ENCODE assay signal across 8 cellular contexts in genomic region chr10:51699145-51699474, GRCh38. TPM values are rescaled to one million over a fixed set of nuclear protein-coding genes. Genes with fewer than 3 reads are reported as not detected.
DNase-seq lines count a peak whose midpoint lies in the region; ATAC-seq, FAIRE-seq and TF ChIP-seq lines count a peak whose summit lies in the region.

No MANE protein-coding gene starts in this region.

- no peak for FAIRE-seq in K562 (lab: Jason Lieb, UNC)

- TF ChIP-seq RAD21 in K562 (CRISPR knock-in tag; conservative IDR thresholded peaks at IDR 0.05 in 1 of 2, IDR thresholded peaks at IDR 0.05 in 1 of 2) (no peak), liver (IDR thresholded peaks at IDR 0.05) (no peak)

- H3K27me3 ChIP-seq in CD4-positive, alpha-beta memory T cell (ENCODE audit: insufficient read depth, low read length) = no peaks in the 10 kb centered on the region
- no peaks in the 10 kb centered on the region for H3K27me3 ChIP-seq in HUES48 (ENCODE audit: control insufficient read depth, insufficient read depth, low read length)
- H3K27me3 ChIP-seq in K562 (ENCODE audit: control insufficient read depth in 2 of 2, insufficient read depth in 2 of 2, low read length in 2 of 2) = no peaks in the 10 kb centered on the region
- no peaks in the 10 kb centered on the region for H3K27me3 ChIP-seq in liver (ENCODE audit: control insufficient read depth in 4 of 4, insufficient read depth in 4 of 4, low read length in 3 of 4)
- no peaks in the 10 kb centered on the region for H3K27me3 ChIP-seq in thyroid gland

- TF ChIP-seq POLR2A in K562 (conservative IDR thresholded peaks at IDR 0.05) (no peak), thyroid gland (IDR thresholded peaks at IDR 0.05) (no peak)

- ATAC-seq in GM21515 (IDR thresholded peaks at IDR 0.05; ENCODE audit: unreplicated experiment) (peak; percentile 38), K562 (peak; percentile 65)

- H3K4me1 ChIP-seq in CD4-positive, alpha-beta memory T cell (ENCODE audit: insufficient read depth, low read length) = peaks cover 53% of the 10 kb centered on the region
- H3K4me1 ChIP-seq in HUES48 (ENCODE audit: control insufficient read depth, insufficient read depth, low read length) = peaks cover 16% of the 10 kb centered on the region
- H3K4me1 ChIP-seq in K562 (replicated peaks in 1 of 2; ENCODE audit: control insufficient read depth in 2 of 2, insufficient read depth in 2 of 2, low read length in 2 of 2) = peaks cover 11 to 13% of the 10 kb centered on the region in 2 experiments
- peaks cover 10 to 19% (median 15%) of the 10 kb centered on the region in 4 donors for H3K4me1 ChIP-seq in liver (ENCODE audit: control insufficient read depth in 4 of 4, insufficient read depth in 4 of 4, low read length in 3 of 4)
- H3K4me1 ChIP-seq in thyroid gland = peaks cover 19 to 22% of the 10 kb centered on the region in 2 donors

- TSS peak; percentile 62 for BruUV-seq in K562 (replicated peaks; lab: Mats Ljungman, UMichigan)

- H3K27me3 Mint-ChIP-seq in CD4-positive, alpha-beta memory T cell = no peaks in the 10 kb centered on the region

- H3K36me3 Mint-ChIP-seq in CD4-positive, alpha-beta memory T cell = peaks cover 30 to 41% of the 10 kb centered on the region in 2 donors

- H3K27ac ChIP-seq in CD4-positive, alpha-beta memory T cell (ENCODE audit: low read depth, low read length) = peak overlapping the region; percentile 97
- H3K27ac ChIP-seq in HUES48 (ENCODE audit: low read depth, low read length) (peak overlapping the region; percentile 91), K562 (ENCODE audit: extremely low read depth, low read depth, low read length) (peak overlapping the region; percentile 98), liver (ENCODE audit: low read depth in 1 of 2, low read length in 2 of 2) (peak overlapping the region; percentile 99), thyroid gland (peak overlapping the region; percentile 92 to 97 (median 94))

- TF ChIP-seq EP300 in K562 (IDR thresholded peaks at IDR 0.05; ENCODE audit: low read length) = no peak

- WGBS in K562 (ENCODE audit: insufficient coverage, low coverage, missing lambda C conversion rate) = 2% methylated on average over 14 of the region's 14 CpGs
- 1% methylated on average over 14 of the region's 14 CpGs for WGBS in liver
- WGBS in thyroid gland, 2 donors = 0 to 2% methylated on average over 14 of the region's 14 CpGs

- intact Hi-C loops in CD4-positive, alpha-beta memory T cell (cut with micrococcal nuclease) = no loop called here
- intact Hi-C loops in K562 (cut with micrococcal nuclease) = no loop called here
- intact Hi-C loops in thyroid gland (cut with DNase I) = no loop called here

- H3K4me2 ChIP-seq in K562 (ENCODE audit: insufficient read depth, low read length) = peak overlapping the region; percentile 88

- no peaks in the 10 kb centered on the region for H3K9me3 ChIP-seq in CD4-positive, alpha-beta memory T cell (ENCODE audit: control insufficient read depth in 1 of 2, low read length in 2 of 2)
- no peaks in the 10 kb centered on the region for H3K9me3 ChIP-seq in HUES48 (ENCODE audit: control insufficient read depth, insufficient read depth, low read length)
- no peaks in the 10 kb centered on the region for H3K9me3 ChIP-seq in K562 (replicated peaks; ENCODE audit: control insufficient read depth, insufficient read depth, low read depth, low read length)
- H3K9me3 ChIP-seq in liver (ENCODE audit: control insufficient read depth in 4 of 4, low read length in 3 of 4) = no peaks in the 10 kb centered on the region
- H3K9me3 ChIP-seq in thyroid gland = no peaks in the 10 kb centered on the region

- H3K4me3 ChIP-seq in CD4-positive, alpha-beta memory T cell (ENCODE audit: low read length in 2 of 2) = peak overlapping the region; percentile 83 to 88
- H3K4me3 ChIP-seq in HUES48 (ENCODE audit: low read depth, low read length) (peak overlapping the region; percentile 97), K562 (peak overlapping the region; percentile 67), liver (ENCODE audit: low read depth in 1 of 3, low read length in 3 of 3) (peak overlapping the region; percentile 71 to 99 (median 95)), thyroid gland (replicated peaks in 1 of 3) (peak overlapping the region; percentile 63 to 69 (median 66))

- peaks cover 8% of the 10 kb centered on the region; the same call in 1 of the 2 replicates for H4K20me1 ChIP-seq in K562 (replicated peaks; ENCODE audit: control insufficient read depth, insufficient read depth, low read length)

- in situ Hi-C loops in K562 (cut with MboI) = no loop called here

- TF ChIP-seq CTCF in K562 (IDR thresholded peaks at IDR 0.05 in 2 of 3, conservative IDR thresholded peaks at IDR 0.05 in 1 of 3; ENCODE audit: insufficient read depth in 2 of 3, low read depth in 1 of 3, low read length in 3 of 3) (no peak), liver (IDR thresholded peaks at IDR 0.05; ENCODE audit: low read depth, low read length, missing input control) (no peak), thyroid gland (IDR thresholded peaks at IDR 0.05) (no peak)

- H3K79me2 ChIP-seq in K562 (ENCODE audit: control insufficient read depth, insufficient read depth, low read length) = peaks cover 34% of the 10 kb centered on the region

- H3K9me1 ChIP-seq in K562 (ENCODE audit: control insufficient read depth, insufficient read depth, low read length) = no peaks in the 10 kb centered on the region

- POLR2A ChIA-PET in CD4-positive, alpha-beta memory T cell (lab: Charles Lee; ENCODE audit: partially characterized antibody) = interaction anchor here (1.5 kb wide), 1 partner anchor 10 kb away, joined by 6 read pairs; no protein-coding TSS in a partner anchor
- POLR2A ChIA-PET in K562 (lab: Yijun Ruan, JAX) = no interaction called here

- peak overlapping the region; percentile 96 to 100 (median 100) for H3K4me3 Mint-ChIP-seq in CD4-positive, alpha-beta memory T cell

- CTCF ChIA-PET in CD4-positive, alpha-beta memory T cell (lab: Charles Lee; ENCODE audit: partially characterized antibody) = no interaction called here
- CTCF ChIA-PET in K562 (lab: Yijun Ruan, JAX; ENCODE audit: low intra/inter-chr PET ratio) = no interaction called here

- H3K4me1 Mint-ChIP-seq in CD4-positive, alpha-beta memory T cell = peaks cover 37 to 63% (median 50%) of the 10 kb centered on the region in 4 donors

- peak overlapping the region; percentile 95 for H3K9ac ChIP-seq in HUES48 (ENCODE audit: low read depth, low read length)
- H3K9ac ChIP-seq in K562 (ENCODE audit: insufficient read depth in 1 of 2, low read depth in 2 of 2, low read length in 2 of 2) = peak overlapping the region; percentile 87 to 93
- H3K9ac ChIP-seq in liver (ENCODE audit: low read depth in 1 of 2, low read length in 2 of 2) = peak overlapping the region; percentile 95 to 99

- H3K36me3 ChIP-seq in CD4-positive, alpha-beta memory T cell (ENCODE audit: insufficient read depth, low read length) = no peaks in the 10 kb centered on the region
- H3K36me3 ChIP-seq in HUES48 (ENCODE audit: control insufficient read depth, insufficient read depth, low read length) = peaks cover 20% of the 10 kb centered on the region
- H3K36me3 ChIP-seq in K562 (ENCODE audit: control insufficient read depth, insufficient read depth, low read length) = peaks cover 29% of the 10 kb centered on the region; the same call in 2 of the 3 replicates
- no peaks in the 10 kb centered on the region for H3K36me3 ChIP-seq in liver (ENCODE audit: control insufficient read depth in 4 of 4, insufficient read depth in 3 of 4, low read depth in 1 of 4, low read length in 3 of 4)
- H3K36me3 ChIP-seq in thyroid gland = no peaks in the 10 kb centered on the region

- peak overlapping the region; percentile 99 for H2AFZ ChIP-seq in K562 (ENCODE audit: low read depth, low read length)

- H3K27ac Mint-ChIP-seq in CD4-positive, alpha-beta memory T cell = peak overlapping the region; percentile 99 to 100 (median 100)

- DNase-seq in CD4-positive, alpha-beta memory T cell = no peak
- DNase-seq in K562 (ENCODE audit: extremely low read depth in 1 of 4, low spot score in 3 of 4) (peak in 2 of 4 experiments; percentile 41 to 47), thyroid gland (no peak), cerebellum (ENCODE audit: low spot score) (no peak), foreskin melanocyte (no peak)

- H3K9me3 Mint-ChIP-seq in CD4-positive, alpha-beta memory T cell = peaks cover 0 to 6% (median 0%) of the 10 kb centered on the region in 8 donors

TF ChIP-seq in K562, 482 proteins besides CTCF, POLR2A, EP300 and RAD21 (continues in another document):
- no peak for TF ChIP-seq NFIC (IDR thresholded peaks at IDR 0.05)
- TF ChIP-seq MYC (IDR thresholded peaks at IDR 0.05; ENCODE audit: low read depth, low read length) = peak; percentile 34
- TF ChIP-seq MYC (CRISPR knock-in tag; IDR thresholded peaks at IDR 0.05; ENCODE audit: borderline replicate concordance, low read depth) = no peak; the same call in 1 of the 2 replicates

TF ChIP-seq in liver, 16 proteins besides CTCF, POLR2A, EP300 and RAD21 (continues in another document):
- TF ChIP-seq ATF3 (IDR thresholded peaks at IDR 0.05) = no peak

RNA-seq across cellular contexts. Expression of gene CSTF2T, which starts 0.3 kb away (rescaled TPM):
- 10 to 100 TPM; 39.0 to 39.8 TPM for total RNA-seq in CD4-positive, alpha-beta memory T cell
- polyA plus RNA-seq in CD4-positive, alpha-beta memory T cell = 10 to 100 TPM; 11.6 to 15.4 TPM
- total RNA-seq in K562 (2011; cell fraction: chromatin; rRNA removed; ENCODE audit: low replicate concordance) = 6.8 and 12.1 TPM in 2 replicates
- 7.9 and 8.2 TPM in 2 replicates for total RNA-seq in K562 (2011; cell fraction: nucleolus; rRNA removed)
- total RNA-seq in K562 (2011; cell fraction: nucleoplasm; rRNA removed) = 13.6 and 17.5 TPM in 2 replicates
- total RNA-seq in K562 (2014; rRNA removed) (24.2 and 30.7 TPM in 2 replicates), K562 (2014; rRNA removed; fragmentation: Illumina TruSeq; extraction: Trizol) (28.6 and 30.9 TPM in 2 replicates), K562 (2015; rRNA removed; fragmentation: Illumina TruSeq; extraction: Trizol) (31.5 and 32.2 TPM in 2 replicates), K562 (2021) (26.4 and 30.3 TPM in 2 replicates), liver (10 to 100 TPM; 11.5 to 14.2 TPM), thyroid gland (10 to 100 TPM; 20.7 to 26.4 (median 21.7) TPM), cerebellum (32.0 TPM)
- polyA plus RNA-seq in K562 (2011; rRNA removed) (13.7 and 15.8 TPM in 2 replicates), K562 (2014; fragmentation: Illumina TruSeq; extraction: Trizol) (29.5 and 32.4 TPM in 2 replicates), K562 (2014; fragmentation: Nextera tagmentation; extraction: Ambion mirVana) (10 to 100 TPM; 10.3 to 15.5 TPM), K562 (2014; rRNA removed) (20.1 and 20.2 TPM in 2 replicates), liver (1 to 10 TPM; 2.7 to 7.2 TPM)
- 7.6 and 8.0 TPM in 2 replicates for polyA plus RNA-seq in K562 (2011; cell fraction: cytosol; rRNA removed)
- 7.6 and 9.5 TPM in 2 replicates for polyA plus RNA-seq in K562 (2011; cell fraction: nucleus; rRNA removed)
- 26.4 and 27.4 TPM in 2 replicates for polyA plus RNA-seq in K562 (2012)
- polyA minus RNA-seq in K562 (2011; rRNA and poly(A)+ RNA removed) = 16.5 and 19.9 TPM in 2 replicates
- polyA minus RNA-seq in K562 (2011; cell fraction: cytosol; rRNA and poly(A)+ RNA removed) = 6.7 and 7.2 TPM in 2 replicates
- polyA minus RNA-seq in K562 (2011; cell fraction: nucleus; rRNA and poly(A)+ RNA removed) = 12.5 and 21.8 TPM in 2 replicates
